ENCODE assay signal across 1 cellular context in the genomic region with DNA sequence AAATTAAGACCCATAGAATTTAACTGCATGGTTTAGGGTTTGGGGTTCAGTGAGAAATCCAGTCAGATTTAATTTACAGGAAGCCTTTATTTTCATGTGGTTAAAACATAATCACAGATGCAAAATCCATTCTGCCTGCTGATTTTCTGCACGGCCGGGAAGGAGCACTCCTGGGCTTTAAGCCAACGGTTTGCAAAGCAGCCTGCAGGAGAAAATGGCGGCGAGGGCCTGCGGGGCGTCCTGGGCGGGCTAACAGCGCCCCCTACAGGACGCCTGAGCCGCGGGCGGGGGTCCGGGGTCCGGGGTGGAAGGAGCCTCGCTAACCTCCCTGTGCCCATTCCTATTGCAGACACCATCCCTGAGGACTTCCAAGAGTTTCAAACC.
TF ChIP-seq lines count a peak whose summit lies in the region.

No MANE protein-coding gene starts in this region.

TF ChIP-seq in GM23338, 12 proteins besides CTCF, POLR2A, EP300 and RAD21 (continued from another document):
- TF ChIP-seq, protein P1, sequence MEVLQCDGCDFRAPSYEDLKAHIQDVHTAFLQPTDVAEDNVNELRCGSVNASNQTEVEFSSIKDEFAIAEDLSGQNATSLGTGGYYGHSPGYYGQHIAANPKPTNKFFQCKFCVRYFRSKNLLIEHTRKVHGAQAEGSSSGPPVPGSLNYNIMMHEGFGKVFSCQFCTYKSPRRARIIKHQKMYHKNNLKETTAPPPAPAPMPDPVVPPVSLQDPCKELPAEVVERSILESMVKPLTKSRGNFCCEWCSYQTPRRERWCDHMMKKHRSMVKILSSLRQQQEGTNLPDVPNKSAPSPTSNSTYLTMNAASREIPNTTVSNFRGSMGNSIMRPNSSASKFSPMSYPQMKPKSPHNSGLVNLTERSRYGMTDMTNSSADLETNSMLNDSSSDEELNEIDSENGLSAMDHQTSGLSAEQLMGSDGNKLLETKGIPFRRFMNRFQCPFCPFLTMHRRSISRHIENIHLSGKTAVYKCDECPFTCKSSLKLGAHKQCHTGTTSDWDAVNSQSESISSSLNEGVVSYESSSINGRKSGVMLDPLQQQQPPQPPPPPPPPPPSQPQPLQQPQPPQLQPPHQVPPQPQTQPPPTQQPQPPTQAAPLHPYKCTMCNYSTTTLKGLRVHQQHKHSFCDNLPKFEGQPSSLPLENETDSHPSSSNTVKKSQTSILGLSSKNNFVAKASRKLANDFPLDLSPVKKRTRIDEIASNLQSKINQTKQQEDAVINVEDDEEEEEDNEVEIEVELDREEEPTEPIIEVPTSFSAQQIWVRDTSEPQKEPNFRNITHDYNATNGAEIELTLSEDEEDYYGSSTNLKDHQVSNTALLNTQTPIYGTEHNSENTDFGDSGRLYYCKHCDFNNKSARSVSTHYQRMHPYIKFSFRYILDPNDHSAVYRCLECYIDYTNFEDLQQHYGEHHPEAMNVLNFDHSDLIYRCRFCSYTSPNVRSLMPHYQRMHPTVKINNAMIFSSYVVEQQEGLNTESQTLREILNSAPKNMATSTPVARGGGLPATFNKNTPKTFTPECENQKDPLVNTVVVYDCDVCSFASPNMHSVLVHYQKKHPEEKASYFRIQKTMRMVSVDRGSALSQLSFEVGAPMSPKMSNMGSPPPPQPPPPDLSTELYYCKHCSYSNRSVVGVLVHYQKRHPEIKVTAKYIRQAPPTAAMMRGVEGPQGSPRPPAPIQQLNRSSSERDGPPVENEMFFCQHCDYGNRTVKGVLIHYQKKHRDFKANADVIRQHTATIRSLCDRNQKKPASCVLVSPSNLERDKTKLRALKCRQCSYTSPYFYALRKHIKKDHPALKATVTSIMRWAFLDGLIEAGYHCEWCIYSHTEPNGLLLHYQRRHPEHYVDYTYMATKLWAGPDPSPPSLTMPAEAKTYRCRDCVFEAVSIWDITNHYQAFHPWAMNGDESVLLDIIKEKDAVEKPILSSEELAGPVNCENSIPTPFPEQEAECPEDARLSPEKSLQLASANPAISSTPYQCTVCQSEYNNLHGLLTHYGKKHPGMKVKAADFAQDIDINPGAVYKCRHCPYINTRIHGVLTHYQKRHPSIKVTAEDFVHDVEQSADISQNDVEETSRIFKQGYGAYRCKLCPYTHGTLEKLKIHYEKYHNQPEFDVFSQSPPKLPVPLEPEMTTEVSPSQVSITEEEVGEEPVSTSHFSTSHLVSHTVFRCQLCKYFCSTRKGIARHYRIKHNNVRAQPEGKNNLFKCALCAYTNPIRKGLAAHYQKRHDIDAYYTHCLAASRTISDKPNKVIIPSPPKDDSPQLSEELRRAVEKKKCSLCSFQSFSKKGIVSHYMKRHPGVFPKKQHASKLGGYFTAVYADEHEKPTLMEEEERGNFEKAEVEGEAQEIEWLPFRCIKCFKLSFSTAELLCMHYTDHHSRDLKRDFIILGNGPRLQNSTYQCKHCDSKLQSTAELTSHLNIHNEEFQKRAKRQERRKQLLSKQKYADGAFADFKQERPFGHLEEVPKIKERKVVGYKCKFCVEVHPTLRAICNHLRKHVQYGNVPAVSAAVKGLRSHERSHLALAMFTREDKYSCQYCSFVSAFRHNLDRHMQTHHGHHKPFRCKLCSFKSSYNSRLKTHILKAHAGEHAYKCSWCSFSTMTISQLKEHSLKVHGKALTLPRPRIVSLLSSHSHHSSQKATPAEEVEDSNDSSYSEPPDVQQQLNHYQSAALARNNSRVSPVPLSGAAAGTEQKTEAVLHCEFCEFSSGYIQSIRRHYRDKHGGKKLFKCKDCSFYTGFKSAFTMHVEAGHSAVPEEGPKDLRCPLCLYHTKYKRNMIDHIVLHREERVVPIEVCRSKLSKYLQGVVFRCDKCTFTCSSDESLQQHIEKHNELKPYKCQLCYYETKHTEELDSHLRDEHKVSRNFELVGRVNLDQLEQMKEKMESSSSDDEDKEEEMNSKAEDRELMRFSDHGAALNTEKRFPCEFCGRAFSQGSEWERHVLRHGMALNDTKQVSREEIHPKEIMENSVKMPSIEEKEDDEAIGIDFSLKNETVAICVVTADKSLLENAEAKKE (CRISPR knock-in tag; IDR thresholded peaks at IDR 0.05), result no peak
- no peak for TF ChIP-seq JUNB (IDR thresholded peaks at IDR 0.05; ENCODE audit: unreplicated experiment)
- TF ChIP-seq CREB1 (CRISPR knock-in tag; IDR thresholded peaks at IDR 0.05; ENCODE audit: low read depth), result no peak
- no peak for TF ChIP-seq EZH2phosphoT487 (IDR thresholded peaks at IDR 0.05; ENCODE audit: unreplicated experiment)
